Comparison of ENCODE assay signal across 12 cellular contexts in genomic region chr1:25773441-25774125, GRCh38. TPM values are rescaled to one million over a fixed set of nuclear protein-coding genes. Genes with fewer than 3 reads are reported as not detected.
DNase-seq lines count a peak whose midpoint lies in the region; ATAC-seq, FAIRE-seq and TF ChIP-seq lines count a peak whose summit lies in the region.
"Had no signal": no experiment of that assay in that cellular context is flagged by ENCODE, and none has a peak within 500 bp of the region (broad histone marks: within the 10 kb centered on the region; RNA-seq: fewer than 3 reads in every experiment).

No MANE protein-coding gene starts in this region.

- H3K36me3 ChIP-seq in kidney epithelial cell (ENCODE audit: control insufficient read depth, insufficient read depth, low read length): no peaks in the 10 kb centered on the region
- H3K36me3 ChIP-seq in thymus (ENCODE audit: control insufficient read depth, insufficient read depth): no peaks in the 10 kb centered on the region

- H3K27ac ChIP-seq in thymus (ENCODE audit: low read depth): peak overlapping the region; percentile 67

- H3K9me3 Mint-ChIP-seq in activated naive CD4-positive, alpha-beta T cell treated with anti-CD3 and anti-CD28 coated beads, Interleukin-2, amount 50 U/mL, for 24 hours: no peaks in the 10 kb centered on the region

- no peak for DNase-seq in activated naive CD4-positive, alpha-beta T cell (lab: John Stamatoyannopoulos, UW)
- DNase-seq in RCC 7860 (ENCODE audit: low spot score) (peak; percentile 58), kidney epithelial cell (ENCODE audit: low read depth) (peak; percentile 63), NCI-H446 (lab: John Stamatoyannopoulos, UW) (no peak)
- DNase-seq: activated CD8-positive, alpha-beta T cell treated with anti-CD3 and anti-CD28 coated beads, Interleukin-2, amount 10 ng/mL, durations not matched to agents 7 days and 5 days; NCI-H2029; psoas muscle; Right ventricle myocardium superior had no signal

- no peaks in the 10 kb centered on the region for H3K27me3 ChIP-seq in kidney epithelial cell (ENCODE audit: control insufficient read depth, insufficient read depth, low read length)
- H3K27me3 ChIP-seq in thymus (ENCODE audit: control insufficient read depth, insufficient read depth): peaks cover 40% of the 10 kb centered on the region

- H3K27me3 Mint-ChIP-seq in activated naive CD4-positive, alpha-beta T cell treated with anti-CD3 and anti-CD28 coated beads, Interleukin-2, amount 50 U/mL, for 24 hours: no peaks in the 10 kb centered on the region

- no peak overlapping the region for H3K4me3 ChIP-seq in kidney epithelial cell (ENCODE audit: low read depth, low read length)
- no peak overlapping the region for H3K4me3 ChIP-seq in thymus (ENCODE audit: low read length)
- H3K4me3 ChIP-seq: psoas muscle had no signal

- TF ChIP-seq CTCF in kidney epithelial cell (IDR thresholded peaks at IDR 0.05; ENCODE audit: insufficient read depth, low read length, poor library complexity, severe bottlenecking): no peak

- peaks cover 95% of the 10 kb centered on the region for H3K4me1 Mint-ChIP-seq in activated naive CD4-positive, alpha-beta T cell treated with anti-CD3 and anti-CD28 coated beads, Interleukin-2, amount 50 U/mL, for 24 hours

- peak overlapping the region; percentile 90 for H3K27ac Mint-ChIP-seq in activated naive CD4-positive, alpha-beta T cell treated with anti-CD3 and anti-CD28 coated beads, Interleukin-2, amount 50 U/mL, for 24 hours
- H3K27ac Mint-ChIP-seq: activated CD8-positive, alpha-beta T cell treated with anti-CD3 and anti-CD28 coated beads, Interleukin-2, amount 10 ng/mL, durations not matched to agents 7 days and 5 days had no signal

- peaks cover 28% of the 10 kb centered on the region for H3K4me1 ChIP-seq in thymus (ENCODE audit: control insufficient read depth, insufficient read depth, low read length)

- H3K9me3 ChIP-seq in thymus (ENCODE audit: control insufficient read depth): no peaks in the 10 kb centered on the region
- H3K9me3 ChIP-seq: psoas muscle had no signal

- no peak for ATAC-seq in HG02852 (IDR thresholded peaks at IDR 0.05; ENCODE audit: unreplicated experiment)
- no peak for ATAC-seq in GM21717 (IDR thresholded peaks at IDR 0.05; ENCODE audit: unreplicated experiment)
- ATAC-seq: activated CD8-positive, alpha-beta T cell treated with anti-CD3 and anti-CD28 coated beads, Interleukin-2, amount 10 ng/mL, durations not matched to agents 7 days and 5 days had no signal

- peak; percentile 83 for FAIRE-seq in RCC 7860 (lab: Jason Lieb, UNC)

- H3K36me3 Mint-ChIP-seq in activated naive CD4-positive, alpha-beta T cell treated with anti-CD3 and anti-CD28 coated beads, Interleukin-2, amount 50 U/mL, for 24 hours: peaks cover 7% of the 10 kb centered on the region

- 94% methylated on average over 4 of the region's 4 CpGs for WGBS in thymus

- H3K4me3 Mint-ChIP-seq in activated naive CD4-positive, alpha-beta T cell treated with anti-CD3 and anti-CD28 coated beads, Interleukin-2, amount 50 U/mL, for 24 hours: peak overlapping the region; percentile 56

RNA-seq across cellular contexts. Expression of gene SELENON, which starts 26.4 kb away (rescaled TPM):
- total RNA-seq in kidney epithelial cell: 50.8 and 65.6 TPM in 2 replicates
- 17.4 TPM for polyA plus RNA-seq in thymus

RNA-seq across cellular contexts. Expression of gene MTFR1L, which starts 46.2 kb away (rescaled TPM):
- total RNA-seq in kidney epithelial cell: 46.3 and 51.0 TPM in 2 replicates
- 53.9 TPM for polyA plus RNA-seq in thymus

Comparison
In these comparisons a context has a peak if more than half of its experiments do, and no peak if none do; other contexts are left out.
1. DNase-seq: peak in RCC 7860 (single experiment) and kidney epithelial cell (single experiment); none in activated naive CD4-positive, alpha-beta T cell (0 of 4) and NCI-H446 (0 of 2).